20 cellular contexts compared by ENCODE assay signal in the genomic region with DNA sequence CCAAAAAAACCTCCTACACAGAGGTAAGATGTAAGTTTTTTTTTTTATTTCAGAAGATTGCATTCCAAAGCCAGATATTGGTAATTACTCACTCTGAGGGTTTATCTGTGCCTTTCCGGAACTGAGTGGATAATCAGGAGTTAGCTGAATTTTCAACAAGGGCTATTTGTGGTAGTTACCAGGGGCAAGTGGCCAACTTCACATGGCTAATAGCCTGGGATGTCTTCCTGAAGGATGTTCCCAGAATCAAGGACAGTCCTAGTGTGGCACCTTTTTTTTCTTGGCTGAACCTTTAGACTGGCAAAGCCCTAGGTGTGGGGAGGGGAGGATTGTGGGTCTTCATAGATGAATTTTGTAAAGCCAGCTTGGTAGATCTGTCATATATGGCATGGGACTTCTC. TPM values are rescaled to one million over a fixed set of nuclear protein-coding genes. Genes with fewer than 3 reads are reported as not detected.
A peak's percentile ranks its signal among the peaks of the same experiment; 100 is the strongest.
DNase-seq lines count a peak whose midpoint lies in the region; ATAC-seq, FAIRE-seq and TF ChIP-seq lines count a peak whose summit lies in the region.
"Had no signal": no experiment of that assay in that cellular context is flagged by ENCODE, and none has a peak within 500 bp of the region (broad histone marks: within the 10 kb centered on the region; RNA-seq: fewer than 3 reads in every experiment).

No MANE protein-coding gene starts in this region.

- H3K9me3 ChIP-seq in heart left ventricle (no peaks in the 10 kb centered on the region), Loucy (ENCODE audit: insufficient read depth, low read depth, low read length) (no peaks in the 10 kb centered on the region), K562 (replicated peaks; ENCODE audit: control insufficient read depth, insufficient read depth, low read depth, low read length) (no peaks in the 10 kb centered on the region), sigmoid colon (no peaks in the 10 kb centered on the region)
- H3K9me3 ChIP-seq: testis had no signal

- peaks cover 83% of the 10 kb centered on the region for H4K20me1 ChIP-seq in Loucy (ENCODE audit: insufficient read depth, low read length, poor library complexity, severe bottlenecking)
- peaks cover 85% of the 10 kb centered on the region for H4K20me1 ChIP-seq in K562 (replicated peaks; ENCODE audit: control insufficient read depth, insufficient read depth, low read length)

- H3K4me3 ChIP-seq in heart left ventricle (no peak overlapping the region), Loucy (ENCODE audit: low read length, poor library complexity, severe bottlenecking) (no peak overlapping the region), K562 (no peak overlapping the region), sigmoid colon (no peak overlapping the region)
- H3K4me3 ChIP-seq: testis had no signal

- H3K79me2 ChIP-seq in Loucy (ENCODE audit: insufficient read depth, low read length) = peaks cover 98% of the 10 kb centered on the region
- peaks cover 98% of the 10 kb centered on the region for H3K79me2 ChIP-seq in K562 (ENCODE audit: control insufficient read depth, insufficient read depth, low read length)

- intact Hi-C loops in heart left ventricle (cut with DNase I) (loop anchor here in 1 of 10 donors (5.0 kb wide), 1 partner anchor 35 kb away; no protein-coding TSS in a partner anchor), Right ventricle myocardium superior (cut with DNase I) (no loop called here), K562 (cut with micrococcal nuclease) (no loop called here), sigmoid colon (cut with DNase I) (no loop called here)

- no peaks in the 10 kb centered on the region for H3K36me3 ChIP-seq in heart left ventricle
- no peaks in the 10 kb centered on the region for H3K36me3 ChIP-seq in Loucy (ENCODE audit: insufficient read depth, low read length)
- peaks cover 71% of the 10 kb centered on the region for H3K36me3 ChIP-seq in K562 (ENCODE audit: control insufficient read depth, insufficient read depth, low read length)
- no peaks in the 10 kb centered on the region for H3K36me3 ChIP-seq in sigmoid colon
- H3K36me3 ChIP-seq: brain microvascular endothelial cell had no signal

- FAIRE-seq in K562 (lab: Jason Lieb, UNC) = no peak
- FAIRE-seq: H54, islet of Langerhans had no signal

- no peak for TF ChIP-seq RAD21 in K562 (CRISPR knock-in tag; conservative IDR thresholded peaks at IDR 0.05 in 1 of 2, IDR thresholded peaks at IDR 0.05 in 1 of 2)

- H3F3A ChIP-seq in Loucy (ENCODE audit: low read depth) = no peaks in the 10 kb centered on the region

- H3K9ac ChIP-seq in Loucy (ENCODE audit: low read depth, low read length, poor library complexity, severe bottlenecking) (no peak overlapping the region), K562 (ENCODE audit: insufficient read depth in 1 of 2, low read depth in 2 of 2, low read length in 2 of 2) (no peak overlapping the region)

- CTCF ChIA-PET in K562 (lab: Yijun Ruan, JAX; ENCODE audit: low intra/inter-chr PET ratio) = no interaction called here

- H3K27me3 ChIP-seq in heart left ventricle = no peaks in the 10 kb centered on the region
- H3K27me3 ChIP-seq in Loucy (ENCODE audit: insufficient read depth, low read length, poor library complexity, severe bottlenecking) = no peaks in the 10 kb centered on the region
- no peaks in the 10 kb centered on the region for H3K27me3 ChIP-seq in K562 (ENCODE audit: control insufficient read depth in 2 of 2, insufficient read depth in 2 of 2, low read length in 2 of 2)
- no peaks in the 10 kb centered on the region for H3K27me3 ChIP-seq in sigmoid colon
- H3K27me3 ChIP-seq: brain microvascular endothelial cell, testis had no signal

- H3K9me1 ChIP-seq in K562 (ENCODE audit: control insufficient read depth, insufficient read depth, low read length) = peaks cover 8% of the 10 kb centered on the region

- no peak for TF ChIP-seq POLR2A in heart left ventricle (IDR thresholded peaks at IDR 0.05)
- no peak for TF ChIP-seq POLR2A in K562 (conservative IDR thresholded peaks at IDR 0.05)
- no peak for TF ChIP-seq POLR2A in sigmoid colon (IDR thresholded peaks at IDR 0.05)

- ATAC-seq in heart left ventricle (peak in 3 of 4 donors; percentile 8 to 45 (median 28)), Right ventricle myocardium superior (ENCODE audit: poor library complexity) (no peak), K562 (no peak), GM21825 (IDR thresholded peaks at IDR 0.05; ENCODE audit: unreplicated experiment) (no peak)
- ATAC-seq: esophagus mucosa had no signal

- H3K4me2 ChIP-seq in Loucy (ENCODE audit: low read depth, low read length, poor library complexity, severe bottlenecking) (peak overlapping the region; percentile 44), K562 (ENCODE audit: insufficient read depth, low read length) (no peak overlapping the region)

- peaks cover 2 to 90% (median 70%) of the 10 kb centered on the region in 12 donors for H3K4me1 ChIP-seq in heart left ventricle
- peaks cover 26% of the 10 kb centered on the region for H3K4me1 ChIP-seq in Loucy (ENCODE audit: insufficient read depth, low read length, poor library complexity, severe bottlenecking)
- peaks cover 12 to 59% of the 10 kb centered on the region in 2 experiments for H3K4me1 ChIP-seq in K562 (replicated peaks in 1 of 2; ENCODE audit: control insufficient read depth in 2 of 2, insufficient read depth in 2 of 2, low read length in 2 of 2)
- H3K4me1 ChIP-seq in sigmoid colon = peaks cover 0 to 80% (median 79%) of the 10 kb centered on the region in 4 donors

- TF ChIP-seq CTCF in heart left ventricle (IDR thresholded peaks at IDR 0.05) (no peak), Loucy (conservative IDR thresholded peaks at IDR 0.05; ENCODE audit: low read length) (no peak), K562 (IDR thresholded peaks at IDR 0.05 in 2 of 3, conservative IDR thresholded peaks at IDR 0.05 in 1 of 3; ENCODE audit: insufficient read depth in 2 of 3, low read depth in 1 of 3, low read length in 3 of 3) (no peak), sigmoid colon (IDR thresholded peaks at IDR 0.05) (no peak)

- POLR2A ChIA-PET in K562 (lab: Yijun Ruan, JAX) = no interaction called here

- BruUV-seq in K562 (replicated peaks; lab: Mats Ljungman, UMichigan) = no TSS peak

- no peak overlapping the region for H2AFZ ChIP-seq in Loucy (ENCODE audit: low read length)
- no peak overlapping the region for H2AFZ ChIP-seq in K562 (ENCODE audit: low read depth, low read length)

- DNase-seq in heart left ventricle (peak in 1 of 5 donors; percentile 18), Right ventricle myocardium superior (no peak), K562 (ENCODE audit: extremely low read depth in 1 of 4, low spot score in 3 of 4) (no peak), sigmoid colon (no peak), NCI-H524 treated with DMSO at 0.1 percent for 48 hours (lab: John Stamatoyannopoulos, UW) (no peak)
- DNase-seq: activated gamma-delta T cell, AML-193, brain microvascular endothelial cell, DMS 273 treated with DMSO at 0.1 percent for 48 hours, glutamatergic neuron, Karpas-422, NCI-H1417 treated with DMSO at 0.1 percent for 48 hours, right cardiac atrium, SHP77, testis had no signal

- WGBS in heart left ventricle, 4 donors = 34 to 50% (median 45%) methylated on average over 1 of the region's 1 CpG
- WGBS in K562 (ENCODE audit: insufficient coverage, low coverage, missing lambda C conversion rate) = 64% methylated on average over 1 of the region's 1 CpG
- WGBS in sigmoid colon, 2 donors = 89 to 91% methylated on average over 1 of the region's 1 CpG

- H3K27ac ChIP-seq in heart left ventricle (peak overlapping the region in 7 of 12 donors; percentile 2 to 60 (median 24)), K562 (ENCODE audit: extremely low read depth, low read depth, low read length) (0 out of 3 replicates have a peak overlapping the region, but pooled peaks have one; percentile 16), sigmoid colon (peak overlapping the region in 3 of 4 donors; percentile 8 to 32 (median 21))
- H3K27ac ChIP-seq: brain microvascular endothelial cell, testis had no signal

- H3K9me2 ChIP-seq in Loucy (replicated peaks; ENCODE audit: low read depth, low read length) = no peaks in the 10 kb centered on the region

- in situ Hi-C loops in K562 (cut with MboI) = loop anchor here (5.0 kb wide), 1 partner anchor 105 kb away; no protein-coding TSS in a partner anchor

- no peak for TF ChIP-seq EP300 in K562 (IDR thresholded peaks at IDR 0.05; ENCODE audit: low read length)
- no peak for TF ChIP-seq EP300 in sigmoid colon (IDR thresholded peaks at IDR 0.05)

TF ChIP-seq in K562, 482 proteins besides CTCF, POLR2A, EP300 and RAD21 (continues in another document):
- TF ChIP-seq CHD1 (IDR thresholded peaks at IDR 0.05; ENCODE audit: low read length) (no peak), SNRNP70 (optimal IDR thresholded peaks at IDR 0.05; ENCODE audit: low read depth, low read length) (no peak), JUNB (CRISPR knock-in tag; conservative IDR thresholded peaks at IDR 0.05) (no peak), GTF2A2 (tag; IDR thresholded peaks at IDR 0.05) (no peak), ZNF75A (CRISPR knock-in tag; IDR thresholded peaks at IDR 0.05) (no peak), PHF21A (IDR thresholded peaks at IDR 0.05; ENCODE audit: borderline replicate concordance, low read depth) (no peak), POLR3A (IDR thresholded peaks at IDR 0.05; ENCODE audit: borderline replicate concordance, extremely low read depth, insufficient read depth, insufficient read length) (no peak)

RNA-seq across cellular contexts. Expression of a gene that starts 7.1 kb away (rescaled TPM):
- total RNA-seq in heart left ventricle = 100 to 1,000 TPM in 8 of 9 donors, 10 to 100 TPM in 1; 91.6 to 189 (median 181) TPM
- 10 to 100 TPM; 36.5 to 89.9 TPM for polyA plus RNA-seq in heart left ventricle
- total RNA-seq in Right ventricle myocardium superior = 151 TPM
- total RNA-seq in K562 (2011; cell fraction: chromatin; rRNA removed; ENCODE audit: low replicate concordance) = 329 and 371 TPM in 2 replicates
- 172 and 190 TPM in 2 replicates for total RNA-seq in K562 (2011; cell fraction: nucleolus; rRNA removed)
- total RNA-seq in K562 (2011; cell fraction: nucleoplasm; rRNA removed) = 207 and 246 TPM in 2 replicates
- total RNA-seq in K562 (2014; rRNA removed) = 80.4 and 108 TPM in 2 replicates
- total RNA-seq in K562 (2014; rRNA removed; fragmentation: Illumina TruSeq; extraction: Trizol) = 103 and 123 TPM in 2 replicates
- total RNA-seq in K562 (2015; rRNA removed; fragmentation: Illumina TruSeq; extraction: Trizol) = 92.0 and 99.1 TPM in 2 replicates
- total RNA-seq in K562 (2021) = 267 and 300 TPM in 2 replicates
- 74.2 and 82.6 TPM in 2 replicates for polyA plus RNA-seq in K562 (2011; rRNA removed)
- 50.4 and 50.8 TPM in 2 replicates for polyA plus RNA-seq in K562 (2011; cell fraction: cytosol; rRNA removed)
- polyA plus RNA-seq in K562 (2011; cell fraction: nucleus; rRNA removed) = 249 and 279 TPM in 2 replicates
- 72.9 and 116 TPM in 2 replicates for polyA plus RNA-seq in K562 (2012)
- polyA plus RNA-seq in K562 (2014; fragmentation: Illumina TruSeq; extraction: Trizol) = 184 and 201 TPM in 2 replicates
- 10 to 100 TPM; 22.6 to 54.7 TPM for polyA plus RNA-seq in K562 (2014; fragmentation: Nextera tagmentation; extraction: Ambion mirVana)
- polyA plus RNA-seq in K562 (2014; rRNA removed) = 113 and 114 TPM in 2 replicates
- 95.4 and 99.1 TPM in 2 replicates for polyA minus RNA-seq in K562 (2011; rRNA and poly(A)+ RNA removed)
- 92.4 and 104 TPM in 2 replicates for polyA minus RNA-seq in K562 (2011; cell fraction: cytosol; rRNA and poly(A)+ RNA removed)
- 77.0 and 118 TPM in 2 replicates for polyA minus RNA-seq in K562 (2011; cell fraction: nucleus; rRNA and poly(A)+ RNA removed)
- total RNA-seq in sigmoid colon = 10 to 100 TPM; 47.4 to 97.8 (median 55.6) TPM
- polyA plus RNA-seq in sigmoid colon = 10 to 100 TPM; 10.2 to 68.2 (median 15.5) TPM

Comparison
In these comparisons a context has a peak if more than half of its experiments do, and no peak if none do; other contexts are left out.
1. ATAC-seq: peak in heart left ventricle (3 of 4); none in Right ventricle myocardium superior (single experiment), K562 (single experiment) and GM21825 (single experiment).
2. Peak in every context shown above with its lines, with median percentiles within 50 percentile points of each other: H3K27ac ChIP-seq.